1 cellular context compared by ENCODE assay signal in the genomic region with DNA sequence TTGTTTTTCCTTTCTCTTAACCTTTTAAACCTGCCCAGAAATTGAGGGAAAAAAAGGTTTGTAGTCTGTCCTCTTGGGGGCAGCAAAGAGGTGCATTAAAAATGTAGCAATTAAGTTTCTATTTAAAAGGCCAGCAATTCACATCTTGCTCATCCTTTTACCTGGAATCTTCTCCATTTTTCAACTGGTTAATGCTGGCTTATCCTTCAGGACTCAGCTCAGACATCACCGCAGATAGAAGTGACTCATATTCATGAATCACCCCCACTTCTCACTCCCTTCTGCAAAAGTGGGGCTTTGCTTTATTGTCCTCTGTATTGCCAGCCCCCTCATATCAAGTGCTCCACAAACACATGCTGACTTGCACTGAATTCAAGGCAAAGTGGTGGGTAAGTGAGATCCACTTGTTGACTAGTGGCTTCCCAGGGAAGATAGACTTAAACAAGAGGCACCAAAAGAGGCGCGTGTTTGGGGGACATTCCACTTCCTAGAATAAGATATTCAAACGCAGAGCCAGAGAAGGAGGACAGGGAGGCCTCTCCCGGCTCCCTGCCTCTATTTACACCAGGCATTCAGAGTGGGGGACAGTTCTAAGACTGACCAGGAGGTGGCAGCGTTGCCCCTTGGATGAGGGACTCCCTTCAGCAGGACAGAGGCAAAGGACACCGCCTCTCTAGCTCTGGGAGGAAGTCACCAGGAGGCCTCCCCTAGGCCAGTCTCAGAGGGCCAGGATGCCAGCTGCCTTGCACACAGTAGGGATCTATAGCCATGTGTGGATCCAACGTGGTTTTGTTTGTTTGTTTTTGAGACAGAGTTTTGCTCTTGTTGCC.
TF ChIP-seq lines count a peak whose summit lies in the region.

No MANE protein-coding gene starts in this region.

TF ChIP-seq in HepG2, 621 proteins besides CTCF, POLR2A, EP300 and RAD21 (continued from another document and continues in another):
- TF ChIP-seq ZNF142 (CRISPR knock-in tag; IDR thresholded peaks at IDR 0.05) (no peak), MXD1 (CRISPR knock-in tag; IDR thresholded peaks at IDR 0.05) (no peak), DNMT1 (CRISPR knock-in tag; IDR thresholded peaks at IDR 0.05) (no peak), ZNF225 (CRISPR knock-in tag; IDR thresholded peaks at IDR 0.05) (no peak), POGZ (CRISPR knock-in tag; IDR thresholded peaks at IDR 0.05) (no peak), ZNF20 (CRISPR knock-in tag; IDR thresholded peaks at IDR 0.05) (no peak), SRSF4 (IDR thresholded peaks at IDR 0.05; ENCODE audit: low read depth, low read length, poor library complexity, severe bottlenecking) (no peak), HNF1B (CRISPR knock-in tag; IDR thresholded peaks at IDR 0.05) (peak; percentile 58), MLLT10 (CRISPR knock-in tag; IDR thresholded peaks at IDR 0.05) (no peak), ZNF333 (CRISPR knock-in tag; IDR thresholded peaks at IDR 0.05; ENCODE audit: borderline replicate concordance) (no peak), ZNF605 (CRISPR knock-in tag; IDR thresholded peaks at IDR 0.05) (no peak), ZSCAN29 (CRISPR knock-in tag; conservative IDR thresholded peaks at IDR 0.05) (no peak), ZNF317 (CRISPR knock-in tag; IDR thresholded peaks at IDR 0.05) (no peak), ZNF30 (CRISPR knock-in tag; IDR thresholded peaks at IDR 0.05) (no peak), ZNF44 (CRISPR knock-in tag; IDR thresholded peaks at IDR 0.05) (no peak), AGO2 (optimal IDR thresholded peaks at IDR 0.05; ENCODE audit: low read depth, low read length) (no peak), PBX2 (CRISPR knock-in tag; IDR thresholded peaks at IDR 0.05) (no peak), ZNF562 (CRISPR knock-in tag; IDR thresholded peaks at IDR 0.05; ENCODE audit: borderline replicate concordance) (no peak), FOXC1 (CRISPR knock-in tag; IDR thresholded peaks at IDR 0.05; ENCODE audit: borderline replicate concordance) (peak; percentile 71; the same call in 1 of the 2 replicates), ZFP36L1 (CRISPR knock-in tag; IDR thresholded peaks at IDR 0.05) (no peak), KMT2A (CRISPR knock-in tag; IDR thresholded peaks at IDR 0.05) (no peak), JUNB (CRISPR knock-in tag; IDR thresholded peaks at IDR 0.05; ENCODE audit: borderline replicate concordance) (no peak), SCMH1 (CRISPR knock-in tag; IDR thresholded peaks at IDR 0.05; ENCODE audit: borderline replicate concordance) (no peak), ZBTB7B (CRISPR knock-in tag; IDR thresholded peaks at IDR 0.05) (no peak), ZNF878 (CRISPR knock-in tag; IDR thresholded peaks at IDR 0.05) (no peak), MXD4 (CRISPR knock-in tag; IDR thresholded peaks at IDR 0.05) (no peak), ZNF343 (CRISPR knock-in tag; IDR thresholded peaks at IDR 0.05) (no peak), POGK (CRISPR knock-in tag; conservative IDR thresholded peaks at IDR 0.05) (no peak), ZMAT3 (CRISPR knock-in tag; conservative IDR thresholded peaks at IDR 0.05) (no peak), JDP2 (CRISPR knock-in tag; IDR thresholded peaks at IDR 0.05; ENCODE audit: borderline replicate concordance) (no peak), HDAC1 (CRISPR knock-in tag; IDR thresholded peaks at IDR 0.05) (no peak), ZSCAN20 (CRISPR knock-in tag; IDR thresholded peaks at IDR 0.05; ENCODE audit: borderline replicate concordance) (no peak), GZF1 (CRISPR knock-in tag; IDR thresholded peaks at IDR 0.05) (no peak), ZNF749 (CRISPR knock-in tag; IDR thresholded peaks at IDR 0.05; ENCODE audit: borderline replicate concordance) (no peak), NPAS2 (CRISPR knock-in tag; IDR thresholded peaks at IDR 0.05; ENCODE audit: borderline replicate concordance) (no peak), GABPB1 (CRISPR knock-in tag; IDR thresholded peaks at IDR 0.05) (no peak), ZFP36L2 (CRISPR knock-in tag; IDR thresholded peaks at IDR 0.05) (no peak)
- TF ChIP-seq, protein P1, sequence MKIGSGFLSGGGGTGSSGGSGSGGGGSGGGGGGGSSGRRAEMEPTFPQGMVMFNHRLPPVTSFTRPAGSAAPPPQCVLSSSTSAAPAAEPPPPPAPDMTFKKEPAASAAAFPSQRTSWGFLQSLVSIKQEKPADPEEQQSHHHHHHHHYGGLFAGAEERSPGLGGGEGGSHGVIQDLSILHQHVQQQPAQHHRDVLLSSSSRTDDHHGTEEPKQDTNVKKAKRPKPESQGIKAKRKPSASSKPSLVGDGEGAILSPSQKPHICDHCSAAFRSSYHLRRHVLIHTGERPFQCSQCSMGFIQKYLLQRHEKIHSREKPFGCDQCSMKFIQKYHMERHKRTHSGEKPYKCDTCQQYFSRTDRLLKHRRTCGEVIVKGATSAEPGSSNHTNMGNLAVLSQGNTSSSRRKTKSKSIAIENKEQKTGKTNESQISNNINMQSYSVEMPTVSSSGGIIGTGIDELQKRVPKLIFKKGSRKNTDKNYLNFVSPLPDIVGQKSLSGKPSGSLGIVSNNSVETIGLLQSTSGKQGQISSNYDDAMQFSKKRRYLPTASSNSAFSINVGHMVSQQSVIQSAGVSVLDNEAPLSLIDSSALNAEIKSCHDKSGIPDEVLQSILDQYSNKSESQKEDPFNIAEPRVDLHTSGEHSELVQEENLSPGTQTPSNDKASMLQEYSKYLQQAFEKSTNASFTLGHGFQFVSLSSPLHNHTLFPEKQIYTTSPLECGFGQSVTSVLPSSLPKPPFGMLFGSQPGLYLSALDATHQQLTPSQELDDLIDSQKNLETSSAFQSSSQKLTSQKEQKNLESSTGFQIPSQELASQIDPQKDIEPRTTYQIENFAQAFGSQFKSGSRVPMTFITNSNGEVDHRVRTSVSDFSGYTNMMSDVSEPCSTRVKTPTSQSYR (CRISPR knock-in tag; IDR thresholded peaks at IDR 0.05; ENCODE audit: borderline replicate concordance), result no peak
- TF ChIP-seq, protein P2, sequence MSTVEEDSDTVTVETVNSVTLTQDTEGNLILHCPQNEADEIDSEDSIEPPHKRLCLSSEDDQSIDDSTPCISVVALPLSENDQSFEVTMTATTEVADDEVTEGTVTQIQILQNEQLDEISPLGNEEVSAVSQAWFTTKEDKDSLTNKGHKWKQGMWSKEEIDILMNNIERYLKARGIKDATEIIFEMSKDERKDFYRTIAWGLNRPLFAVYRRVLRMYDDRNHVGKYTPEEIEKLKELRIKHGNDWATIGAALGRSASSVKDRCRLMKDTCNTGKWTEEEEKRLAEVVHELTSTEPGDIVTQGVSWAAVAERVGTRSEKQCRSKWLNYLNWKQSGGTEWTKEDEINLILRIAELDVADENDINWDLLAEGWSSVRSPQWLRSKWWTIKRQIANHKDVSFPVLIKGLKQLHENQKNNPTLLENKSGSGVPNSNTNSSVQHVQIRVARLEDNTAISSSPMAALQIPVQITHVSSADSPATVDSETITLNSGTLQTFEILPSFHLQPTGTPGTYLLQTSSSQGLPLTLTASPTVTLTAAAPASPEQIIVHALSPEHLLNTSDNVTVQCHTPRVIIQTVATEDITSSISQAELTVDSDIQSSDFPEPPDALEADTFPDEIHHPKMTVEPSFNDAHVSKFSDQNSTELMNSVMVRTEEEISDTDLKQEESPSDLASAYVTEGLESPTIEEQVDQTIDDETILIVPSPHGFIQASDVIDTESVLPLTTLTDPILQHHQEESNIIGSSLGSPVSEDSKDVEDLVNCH (CRISPR knock-in tag; IDR thresholded peaks at IDR 0.05), result no peak
- TF ChIP-seq, protein P3, sequence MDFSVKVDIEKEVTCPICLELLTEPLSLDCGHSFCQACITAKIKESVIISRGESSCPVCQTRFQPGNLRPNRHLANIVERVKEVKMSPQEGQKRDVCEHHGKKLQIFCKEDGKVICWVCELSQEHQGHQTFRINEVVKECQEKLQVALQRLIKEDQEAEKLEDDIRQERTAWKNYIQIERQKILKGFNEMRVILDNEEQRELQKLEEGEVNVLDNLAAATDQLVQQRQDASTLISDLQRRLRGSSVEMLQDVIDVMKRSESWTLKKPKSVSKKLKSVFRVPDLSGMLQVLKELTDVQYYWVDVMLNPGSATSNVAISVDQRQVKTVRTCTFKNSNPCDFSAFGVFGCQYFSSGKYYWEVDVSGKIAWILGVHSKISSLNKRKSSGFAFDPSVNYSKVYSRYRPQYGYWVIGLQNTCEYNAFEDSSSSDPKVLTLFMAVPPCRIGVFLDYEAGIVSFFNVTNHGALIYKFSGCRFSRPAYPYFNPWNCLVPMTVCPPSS (IDR thresholded peaks at IDR 0.05), result no peak
- TF ChIP-seq, protein P4, sequence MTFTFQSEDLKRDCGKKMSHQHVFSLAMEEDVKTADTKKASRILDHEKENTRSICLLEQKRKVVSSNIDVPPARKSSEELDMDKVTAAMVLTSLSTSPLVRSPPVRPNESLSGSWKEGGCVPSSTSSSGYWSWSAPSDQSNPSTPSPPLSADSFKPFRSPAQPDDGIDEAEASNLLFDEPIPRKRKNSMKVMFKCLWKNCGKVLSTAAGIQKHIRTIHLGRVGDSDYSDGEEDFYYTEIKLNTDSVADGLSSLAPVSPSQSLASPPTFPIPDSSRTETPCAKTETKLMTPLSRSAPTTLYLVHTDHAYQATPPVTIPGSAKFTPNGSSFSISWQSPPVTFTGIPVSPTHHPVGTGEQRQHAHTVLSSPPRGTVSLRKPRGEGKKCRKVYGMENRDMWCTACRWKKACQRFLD (CRISPR knock-in tag; IDR thresholded peaks at IDR 0.05; ENCODE audit: borderline replicate concordance), result no peak
